ENCODE assay signal across 8 cellular contexts in the genomic region with DNA sequence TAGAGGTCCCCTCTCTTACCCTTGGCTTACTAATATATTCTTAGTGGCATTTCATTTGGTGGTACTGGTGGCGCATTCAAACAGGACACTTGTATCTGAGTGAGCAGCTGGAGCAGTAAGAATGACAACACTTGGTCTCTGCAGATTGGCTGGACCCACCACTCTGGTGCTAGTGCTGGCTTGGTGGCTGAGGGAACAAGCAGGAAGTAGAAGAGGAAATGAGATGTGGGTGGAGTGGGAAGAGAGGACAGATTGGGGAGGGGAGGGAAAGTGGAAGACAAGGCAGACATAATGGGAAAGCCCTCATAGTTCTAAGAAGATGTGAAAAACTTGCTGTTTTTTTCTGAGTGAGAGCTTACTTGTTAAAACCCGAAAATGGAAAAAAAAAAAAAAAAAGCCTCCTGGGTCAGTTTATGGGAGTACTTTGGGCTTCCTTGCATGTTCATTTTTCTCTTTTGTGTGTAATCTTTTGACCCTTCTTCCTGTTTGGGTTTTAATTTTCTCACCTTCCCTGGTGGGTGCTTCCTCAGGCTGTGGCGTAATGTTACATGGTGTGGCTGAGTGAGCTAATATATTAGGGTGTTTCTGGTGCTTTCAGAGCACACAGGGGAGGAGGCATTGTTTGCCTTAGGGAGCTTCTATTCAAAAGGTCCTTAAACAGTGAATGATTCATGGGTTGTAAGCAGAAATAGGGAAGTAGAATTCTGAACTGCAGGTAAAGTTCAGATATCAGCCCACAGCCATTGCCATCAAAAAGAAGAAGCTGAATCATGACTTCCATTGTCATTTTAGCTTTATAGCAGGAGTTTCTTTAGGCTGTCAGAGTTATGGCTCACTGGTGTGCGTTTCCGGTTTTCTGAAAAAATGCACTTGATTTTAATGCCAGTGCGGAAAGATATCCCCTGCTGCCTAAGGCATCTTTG. TPM values are rescaled to one million over a fixed set of nuclear protein-coding genes. Genes with fewer than 3 reads are reported as not detected.
DNase-seq lines count a peak whose midpoint lies in the region; ATAC-seq, FAIRE-seq and TF ChIP-seq lines count a peak whose summit lies in the region.

No MANE protein-coding gene starts in this region.

- no peaks in the 10 kb centered on the region for H4K20me1 ChIP-seq in HepG2 (ENCODE audit: insufficient read depth, low read length)

- peak; percentile 42 for DNase-seq in activated gamma-delta T cell treated with Interleukin-2 at 50 U/mL for 16 hours
- no peak for DNase-seq in activated gamma-delta T cell (lab: John Stamatoyannopoulos, UW)
- DNase-seq in NCI-H2029 treated with DMSO at 0.1 percent for 48 hours (lab: John Stamatoyannopoulos, UW): peak; percentile 19
- no peak for DNase-seq in activated T-helper 2 cell treated with anti-CD3 and anti-CD28 coated beads, Interferon-gamma antibody, Interleukin-2, Interleukin-4, amounts not matched to agents 10 μg/mL and 5 μg/mL and 100 μg/mL, durations not matched to agents 14 hours and 24 hours and 36 hours (ENCODE audit: low spot score)
- DNase-seq in HepG2 (ENCODE audit: low spot score): peak; percentile 4
- DNase-seq in stomach: no peak
- DNase-seq in ecto neural progenitor cell (ENCODE audit: low spot score): no peak

- peaks cover 30% of the 10 kb centered on the region for H3K4me1 Mint-ChIP-seq in activated T-helper 2 cell treated with anti-CD3 and anti-CD28 coated beads, Interferon-gamma antibody, Interleukin-2, Interleukin-4, amounts not matched to agents 10 μg/mL and 5 μg/mL and 100 μg/mL, durations not matched to agents 14 hours and 24 hours and 36 hours (ENCODE audit: low read depth)

- FAIRE-seq in HepG2 (lab: Jason Lieb, UNC): no peak

- H3K27me3 Mint-ChIP-seq in activated T-helper 2 cell treated with anti-CD3 and anti-CD28 coated beads, Interferon-gamma antibody, Interleukin-2, Interleukin-4, amounts not matched to agents 10 μg/mL and 5 μg/mL and 100 μg/mL, durations not matched to agents 14 hours and 24 hours and 36 hours (ENCODE audit: low read depth): no peaks in the 10 kb centered on the region

- H3K4me3 ChIP-seq in HepG2 (replicated peaks in 1 of 3; ENCODE audit: insufficient read depth in 1 of 3, low read depth in 2 of 3, low read length in 3 of 3) (no peak overlapping the region), stomach (no peak overlapping the region)

- H3K4me1 ChIP-seq in HepG2 (ENCODE audit: insufficient read depth, low read length) (no peaks in the 10 kb centered on the region), stomach (peaks cover 4 to 54% (median 30%) of the 10 kb centered on the region in 4 donors)

- ATAC-seq in HG02678 (IDR thresholded peaks at IDR 0.05; ENCODE audit: unreplicated experiment) (peak; percentile 89), HepG2 (peak; percentile 43; the same call in 1 of the 3 replicates)

- H3K36me3 Mint-ChIP-seq in activated T-helper 2 cell treated with anti-CD3 and anti-CD28 coated beads, Interferon-gamma antibody, Interleukin-2, Interleukin-4, amounts not matched to agents 10 μg/mL and 5 μg/mL and 100 μg/mL, durations not matched to agents 14 hours and 24 hours and 36 hours (ENCODE audit: low read depth): peaks cover 27% of the 10 kb centered on the region

- H3K27me3 ChIP-seq in HepG2 (ENCODE audit: control insufficient read depth in 1 of 2, insufficient read depth in 2 of 2, low read length in 2 of 2) (no peaks in the 10 kb centered on the region), stomach (no peaks in the 10 kb centered on the region)

- TF ChIP-seq EP300 in HepG2 (IDR thresholded peaks at IDR 0.05; ENCODE audit: low read depth in 2 of 2, low read length in 2 of 2) (no peak), HepG2 (CRISPR knock-in tag; IDR thresholded peaks at IDR 0.05; ENCODE audit: borderline replicate concordance) (no peak), stomach (IDR thresholded peaks at IDR 0.05) (no peak)

- H3K9me3 ChIP-seq in HepG2 (ENCODE audit: low read length): 0 out of 2 replicates have a peak, but pooled peaks cover 10% of the 10 kb centered on the region
- no peaks in the 10 kb centered on the region for H3K9me3 ChIP-seq in stomach

- H2AFZ ChIP-seq in HepG2 (ENCODE audit: low read length): no peak overlapping the region

- no peaks in the 10 kb centered on the region for H3K79me2 ChIP-seq in HepG2 (ENCODE audit: insufficient read depth, low read length)

- peak overlapping the region; percentile 81 for H3K27ac Mint-ChIP-seq in activated T-helper 2 cell treated with anti-CD3 and anti-CD28 coated beads, Interferon-gamma antibody, Interleukin-2, Interleukin-4, amounts not matched to agents 10 μg/mL and 5 μg/mL and 100 μg/mL, durations not matched to agents 14 hours and 24 hours and 36 hours

- BruUV-seq in HepG2 (replicated peaks; lab: Mats Ljungman, UMichigan): no TSS peak

- H3K9me3 Mint-ChIP-seq in activated T-helper 2 cell treated with anti-CD3 and anti-CD28 coated beads, Interferon-gamma antibody, Interleukin-2, Interleukin-4, amounts not matched to agents 10 μg/mL and 5 μg/mL and 100 μg/mL, durations not matched to agents 14 hours and 24 hours and 36 hours: no peaks in the 10 kb centered on the region

- H3K4me2 ChIP-seq in HepG2 (ENCODE audit: low read depth, low read length): peak overlapping the region; percentile 7; the same call in 1 of the 2 replicates

- POLR2A ChIA-PET in HepG2 (lab: Yijun Ruan, JAX): no interaction called here

- H3K36me3 ChIP-seq in HepG2 (replicated peaks in 1 of 2; ENCODE audit: control insufficient read depth in 1 of 2, insufficient read depth in 2 of 2, low read length in 2 of 2) (no peaks in the 10 kb centered on the region), stomach (no peaks in the 10 kb centered on the region)

- H3K27ac ChIP-seq in HepG2 (ENCODE audit: extremely low read length, insufficient read depth, low read length) (no peak overlapping the region), stomach (peak overlapping the region in 4 of 5 donors; percentile 35 to 58 (median 45))

- in situ Hi-C loops in HepG2 (cut with HindIII; ENCODE audit: extremely low pct_ligation_motif_present, low pct_unique_long_range_greater_than_20kb): no loop called here

- H3K9ac ChIP-seq in HepG2 (ENCODE audit: insufficient read depth, low read depth, low read length): no peak overlapping the region

- 64% methylated on average over 6 of the region's 6 CpGs for WGBS in HepG2 (ENCODE audit: low lambda C conversion rate)
- 50 to 62% (median 55%) methylated on average over 6 of the region's 6 CpGs for WGBS in stomach, 5 donors

- CTCF ChIA-PET in HepG2 (lab: Yijun Ruan, JAX; ENCODE audit: low intra/inter-chr PET ratio, low total read pairs): no interaction called here

- TF ChIP-seq POLR2A in HepG2 (IDR thresholded peaks at IDR 0.05; ENCODE audit: insufficient read depth in 1 of 2, low read depth in 2 of 2, low read length in 2 of 2) (no peak), stomach (IDR thresholded peaks at IDR 0.05) (no peak)

- peak overlapping the region; percentile 57 for H3K4me3 Mint-ChIP-seq in activated T-helper 2 cell treated with anti-CD3 and anti-CD28 coated beads, Interferon-gamma antibody, Interleukin-2, Interleukin-4, amounts not matched to agents 10 μg/mL and 5 μg/mL and 100 μg/mL, durations not matched to agents 14 hours and 24 hours and 36 hours (ENCODE audit: low read depth)

- no peak for TF ChIP-seq RAD21 in HepG2 (CRISPR knock-in tag; IDR thresholded peaks at IDR 0.05)

- intact Hi-C loops in activated T-helper 2 cell treated with anti-CD3 and anti-CD28 coated beads, Interferon-gamma antibody, Interleukin-2, Interleukin-4, amounts not matched to agents 10 μg/mL and 5 μg/mL and 100 μg/mL, durations not matched to agents 14 hours and 24 hours and 36 hours (cut with micrococcal nuclease): loop anchor here (1.0 to 5.0 kb wide), 3 partner anchors 41 to 188 kb away; a partner anchor contains a TSS
- intact Hi-C loops in HepG2 (cut with micrococcal nuclease; ENCODE audit: unreplicated experiment) (no loop called here), stomach (cut with DNase I; ENCODE audit: low total_unique reads) (no loop called here)

- TF ChIP-seq CTCF in HepG2 (CRISPR knock-in tag; IDR thresholded peaks at IDR 0.05) (no peak), stomach (IDR thresholded peaks at IDR 0.05) (no peak)

TF ChIP-seq in HepG2, 621 proteins besides CTCF, POLR2A, EP300 and RAD21 (continues in another document):
- no peak for TF ChIP-seq JUND (CRISPR knock-in tag; IDR thresholded peaks at IDR 0.05)
- no peak for TF ChIP-seq CBX1 (IDR thresholded peaks at IDR 0.05; ENCODE audit: low read depth)
- TF ChIP-seq NCOA5 (CRISPR knock-in tag; IDR thresholded peaks at IDR 0.05): no peak
- no peak for TF ChIP-seq TBL1XR1 (IDR thresholded peaks at IDR 0.05; ENCODE audit: borderline replicate concordance, low read length, partially characterized antibody)
- TF ChIP-seq SAP130 (CRISPR knock-in tag; IDR thresholded peaks at IDR 0.05; ENCODE audit: low read depth): no peak

RNA-seq across cellular contexts. Expression of a gene that starts 52.3 kb away (rescaled TPM):
- 20.7 and 21.7 TPM in 2 replicates for total RNA-seq in activated T-helper 2 cell treated with anti-CD3 and anti-CD28 coated beads, Interferon-gamma antibody, Interleukin-2, Interleukin-4, amounts not matched to agents 10 μg/mL and 5 μg/mL and 100 μg/mL, durations not matched to agents 14 hours and 24 hours and 36 hours
- total RNA-seq in HepG2 (2016; rRNA removed; fragmentation: Illumina TruSeq; extraction: Trizol): 0.94 and 2.0 TPM in 2 replicates
- total RNA-seq in HepG2 (2016; cell fraction: cytosol; rRNA removed; fragmentation: Illumina TruSeq; extraction: Trizol; ENCODE audit: low read depth): 0.71 and 1.3 TPM in 2 replicates
- 1.0 and 1.9 TPM in 2 replicates for total RNA-seq in HepG2 (2016; cell fraction: insoluble cytoplasmic fraction; rRNA removed; fragmentation: Illumina TruSeq; extraction: Trizol)
- 0.96 and 1.1 TPM in 2 replicates for total RNA-seq in HepG2 (2016; cell fraction: membrane; rRNA removed; fragmentation: Illumina TruSeq; extraction: Trizol)
- 3.1 and 5.0 TPM in 2 replicates for total RNA-seq in HepG2 (2016; cell fraction: nucleus; rRNA removed; fragmentation: Illumina TruSeq; extraction: Trizol)
- polyA plus RNA-seq in HepG2 (2011; rRNA removed): 2.3 and 2.9 TPM in 2 replicates
- polyA plus RNA-seq in HepG2 (2011; cell fraction: cytosol; rRNA removed): 1.8 and 2.0 TPM in 2 replicates
- 3.7 and 4.2 TPM in 2 replicates for polyA plus RNA-seq in HepG2 (2011; cell fraction: nucleus; rRNA removed)
- polyA plus RNA-seq in HepG2 (2012): 0.58 and 1.0 TPM in 2 replicates
- 0.06 and 0.07 TPM in 2 replicates for polyA plus RNA-seq in HepG2 (2016; cell fraction: cytosol; fragmentation: Illumina TruSeq; extraction: Trizol; ENCODE audit: low read depth)
- 0.97 and 1.4 TPM in 2 replicates for polyA plus RNA-seq in HepG2 (2016; cell fraction: insoluble cytoplasmic fraction; fragmentation: Illumina TruSeq; extraction: Trizol; ENCODE audit: low read depth)
- 0.12 and 0.19 TPM in 2 replicates for polyA plus RNA-seq in HepG2 (2016; cell fraction: membrane; fragmentation: Illumina TruSeq; extraction: Trizol; ENCODE audit: low read depth)
- 1.5 and 2.1 TPM in 2 replicates for polyA plus RNA-seq in HepG2 (2016; cell fraction: nucleus; fragmentation: Illumina TruSeq; extraction: Trizol; ENCODE audit: insufficient read depth, low read depth)
- 3.7 and 8.5 TPM in 2 replicates for polyA minus RNA-seq in HepG2 (2011; rRNA and poly(A)+ RNA removed; ENCODE audit: low replicate concordance)
- 2.8 and 3.2 TPM in 2 replicates for polyA minus RNA-seq in HepG2 (2011; cell fraction: cytosol; rRNA and poly(A)+ RNA removed)
- 14.2 and 18.7 TPM in 2 replicates for polyA minus RNA-seq in HepG2 (2011; cell fraction: nucleus; rRNA and poly(A)+ RNA removed)
- total RNA-seq in stomach: 10 to 100 TPM; 18.5 to 85.2 (median 42.0) TPM
- 10 to 100 TPM in 1 of 3 donors, 1 to 10 TPM in 2; 6.2 to 12.4 (median 7.2) TPM for polyA plus RNA-seq in stomach

Comparison
In these comparisons a context has a peak if more than half of its experiments do, and no peak if none do; other contexts are left out.
1. DNase-seq: peak in activated gamma-delta T cell treated with Interleukin-2 at 50 U/mL for 16 hours (single experiment), NCI-H2029 treated with DMSO at 0.1 percent for 48 hours (single experiment) and HepG2 (single experiment); none in activated gamma-delta T cell (single experiment), activated T-helper 2 cell treated with anti-CD3 and anti-CD28 coated beads, Interferon-gamma antibody, Interleukin-2, Interleukin-4, amounts not matched to agents 10 μg/mL and 5 μg/mL and 100 μg/mL, durations not matched to agents 14 hours and 24 hours and 36 hours (single experiment), stomach (single experiment) and ecto neural progenitor cell (single experiment).